Comparison of ENCODE assay signal across 8 cellular contexts in genomic region chr6:35729349-35729678, GRCh38. TPM values are rescaled to one million over a fixed set of nuclear protein-coding genes. Genes with fewer than 3 reads are reported as not detected.
DNase-seq lines count a peak whose midpoint lies in the region; ATAC-seq and TF ChIP-seq lines count a peak whose summit lies in the region.
"Had no signal": no experiment of that assay in that cellular context is flagged by ENCODE, and none has a peak within 500 bp of the region (broad histone marks: within the 10 kb centered on the region; RNA-seq: fewer than 3 reads in every experiment).

No MANE protein-coding gene starts in this region.

- peak overlapping the region; percentile 62 for H3K4me3 Mint-ChIP-seq in activated CD4-positive, alpha-beta T cell treated with anti-CD3 and anti-CD28 coated beads, Interleukin-2, amount 10 ng/mL, durations not matched to agents 24 days and 14 days

- H3K9me3 ChIP-seq in hepatocyte (ENCODE audit: low read depth) (no peaks in the 10 kb centered on the region), thoracic aorta (no peaks in the 10 kb centered on the region)
- H3K9me3 ChIP-seq: SJCRH30 had no signal

- peak overlapping the region; percentile 62 for H3K27ac Mint-ChIP-seq in activated CD4-positive, alpha-beta T cell treated with anti-CD3 and anti-CD28 coated beads, Interleukin-2, amount 10 ng/mL, durations not matched to agents 24 days and 14 days

- H3K4me1 ChIP-seq in hepatocyte (ENCODE audit: insufficient read depth) (peaks cover 74% of the 10 kb centered on the region), thoracic aorta (ENCODE audit: control insufficient read depth in 1 of 2, low read depth in 2 of 2) (peaks cover 73 to 88% of the 10 kb centered on the region in 2 donors)

- H3K79me2 ChIP-seq in hepatocyte: no peaks in the 10 kb centered on the region

- H3K4me3 ChIP-seq in hepatocyte (no peak overlapping the region), thoracic aorta (no peak overlapping the region)
- H3K4me3 ChIP-seq: SJCRH30 had no signal

- H3K36me3 ChIP-seq in hepatocyte (replicated peaks; ENCODE audit: insufficient read depth, low read depth) (no peaks in the 10 kb centered on the region), thoracic aorta (no peaks in the 10 kb centered on the region)
- H3K36me3 ChIP-seq: SJCRH30 had no signal

- no peak for ATAC-seq in thoracic aorta (ENCODE audit: insufficient number of reproducible peaks, low FRiP score, low read depth)
- no peak for ATAC-seq in GM21381 (IDR thresholded peaks at IDR 0.05; ENCODE audit: unreplicated experiment)

- H3K27me3 ChIP-seq in hepatocyte (no peaks in the 10 kb centered on the region), thoracic aorta (replicated peaks; ENCODE audit: insufficient read depth) (no peaks in the 10 kb centered on the region)

- H4K20me1 ChIP-seq in hepatocyte (ENCODE audit: insufficient read depth, poor library complexity, severe bottlenecking): no peaks in the 10 kb centered on the region

- no peak for DNase-seq in activated CD4-positive, alpha-beta T cell treated with anti-CD3 and anti-CD28 coated beads, Interleukin-2, amount 10 ng/mL, durations not matched to agents 24 days and 14 days
- DNase-seq in activated CD4-positive, alpha-beta T cell treated with anti-CD3 and anti-CD28 coated beads for 4 hours: no peak
- no peak for DNase-seq in hepatocyte (ENCODE audit: low spot score)
- DNase-seq in thoracic aorta (ENCODE audit: low spot score): no peak
- DNase-seq in AG08395 (ENCODE audit: low spot score): no peak
- DNase-seq: SJCRH30 had no signal

- H3K4me1 Mint-ChIP-seq in activated CD4-positive, alpha-beta T cell treated with anti-CD3 and anti-CD28 coated beads, Interleukin-2, amount 10 ng/mL, durations not matched to agents 24 days and 14 days: peaks cover 68% of the 10 kb centered on the region

- TF ChIP-seq CTCF in hepatocyte (IDR thresholded peaks at IDR 0.05; ENCODE audit: poor library complexity) (no peak), thoracic aorta (IDR thresholded peaks at IDR 0.05) (no peak)

- H3K9me3 Mint-ChIP-seq in activated CD4-positive, alpha-beta T cell treated with anti-CD3 and anti-CD28 coated beads, Interleukin-2, amount 10 ng/mL, durations not matched to agents 24 days and 14 days: no peaks in the 10 kb centered on the region

- H3K36me3 Mint-ChIP-seq in activated CD4-positive, alpha-beta T cell treated with anti-CD3 and anti-CD28 coated beads, Interleukin-2, amount 10 ng/mL, durations not matched to agents 24 days and 14 days (ENCODE audit: low read depth): no peaks in the 10 kb centered on the region

- H3K4me2 ChIP-seq in hepatocyte: peak overlapping the region; percentile 90

- H3K9me2 ChIP-seq in hepatocyte (replicated peaks; ENCODE audit: insufficient read depth): no peaks in the 10 kb centered on the region

- H3K27ac ChIP-seq in hepatocyte (peak overlapping the region; percentile 100), thoracic aorta (peak overlapping the region; percentile 100)
- H3K27ac ChIP-seq: SJCRH30 had no signal

- H3K27me3 Mint-ChIP-seq in activated CD4-positive, alpha-beta T cell treated with anti-CD3 and anti-CD28 coated beads, Interleukin-2, amount 10 ng/mL, durations not matched to agents 24 days and 14 days: no peaks in the 10 kb centered on the region

- no peak overlapping the region for H2AFZ ChIP-seq in hepatocyte

- WGBS in hepatocyte (ENCODE audit: low lambda C conversion rate, missing lambda C conversion rate): 78% methylated on average over 3 of the region's 3 CpGs

- intact Hi-C loops in activated CD4-positive, alpha-beta T cell treated with anti-CD3 and anti-CD28 coated beads, Interleukin-2, amount 10 ng/mL, durations not matched to agents 24 days and 14 days (cut with micrococcal nuclease): loop anchor here (2.0 kb wide), 1 partner anchor 427 kb away; no protein-coding TSS in a partner anchor

RNA-seq across cellular contexts. Expression of gene ARMC12, which starts 7.5 kb away (rescaled TPM):
- total RNA-seq in activated CD4-positive, alpha-beta T cell treated with anti-CD3 and anti-CD28 coated beads, Interleukin-2, amount 10 ng/mL, durations not matched to agents 24 days and 14 days: 0.58 and 0.64 TPM in 2 replicates
- 0.83 and 1.4 TPM in 2 replicates for total RNA-seq in hepatocyte
- polyA plus RNA-seq in hepatocyte: 2.5 and 3.2 TPM in 2 replicates
- total RNA-seq in thoracic aorta: not detected
- total RNA-seq: SJCRH30 had no signal

RNA-seq across cellular contexts. Expression of gene FKBP5, which starts 40.6 kb away (rescaled TPM):
- total RNA-seq in activated CD4-positive, alpha-beta T cell treated with anti-CD3 and anti-CD28 coated beads, Interleukin-2, amount 10 ng/mL, durations not matched to agents 24 days and 14 days: 85.0 and 85.1 TPM in 2 replicates
- 73.6 and 78.8 TPM in 2 replicates for total RNA-seq in hepatocyte
- polyA plus RNA-seq in hepatocyte: 233 and 254 TPM in 2 replicates
- 100 to 1,000 TPM; 156 to 271 TPM for total RNA-seq in thoracic aorta
- total RNA-seq: SJCRH30 had no signal

RNA-seq across cellular contexts. Expression of gene CLPSL2, which starts 47.1 kb away (rescaled TPM):
- total RNA-seq in activated CD4-positive, alpha-beta T cell treated with anti-CD3 and anti-CD28 coated beads, Interleukin-2, amount 10 ng/mL, durations not matched to agents 24 days and 14 days: not detected in 2 replicates
- not detected in 2 replicates for total RNA-seq in hepatocyte
- not detected in 2 replicates for polyA plus RNA-seq in hepatocyte
- total RNA-seq in thoracic aorta: not detected
- total RNA-seq: omental fat pad, SJCRH30 had no signal

RNA-seq across cellular contexts. Expression of gene CLPSL1, which starts 51.5 kb away (rescaled TPM):
- total RNA-seq in activated CD4-positive, alpha-beta T cell treated with anti-CD3 and anti-CD28 coated beads, Interleukin-2, amount 10 ng/mL, durations not matched to agents 24 days and 14 days: not detected in 2 replicates
- not detected in 2 replicates for total RNA-seq in hepatocyte
- polyA plus RNA-seq in hepatocyte: not detected in 2 replicates
- total RNA-seq in thoracic aorta: not detected
- total RNA-seq: omental fat pad, SJCRH30 had no signal
